In the genomic region with DNA sequence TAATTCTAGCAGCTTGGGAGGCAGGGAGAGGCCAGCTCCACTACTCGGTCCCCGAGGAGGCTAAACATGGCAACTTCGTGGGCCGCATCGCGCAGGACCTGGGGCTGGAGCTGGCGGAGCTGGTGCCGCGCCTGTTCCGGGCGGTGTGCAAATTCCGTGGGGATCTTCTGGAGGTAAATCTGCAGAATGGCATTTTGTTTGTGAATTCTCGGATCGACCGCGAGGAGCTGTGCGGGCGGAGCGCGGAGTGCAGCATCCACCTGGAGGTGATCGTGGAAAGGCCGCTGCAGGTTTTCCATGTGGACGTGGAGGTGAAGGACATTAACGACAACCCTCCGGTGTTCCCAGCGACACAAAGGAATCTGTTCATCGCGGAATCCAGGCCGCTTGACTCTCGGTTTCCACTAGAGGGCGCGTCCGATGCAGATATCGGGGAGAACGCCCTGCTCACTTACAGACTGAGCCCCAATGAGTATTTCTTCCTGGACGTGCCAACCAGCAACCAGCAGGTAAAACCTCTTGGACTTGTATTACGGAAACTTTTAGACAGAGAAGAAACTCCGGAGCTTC, we compare ENCODE assay signal across 9 cellular contexts. TPM values are rescaled to one million over a fixed set of nuclear protein-coding genes. Genes with fewer than 3 reads are reported as not detected.
DNase-seq lines count a peak whose midpoint lies in the region; ATAC-seq, FAIRE-seq and TF ChIP-seq lines count a peak whose summit lies in the region.
"Not testable (repeated sequence)": the region's sequence is repeated elsewhere in the genome, so short reads cannot be mapped to it uniquely, and the experiment has no call there.
"Had no signal": no experiment of that assay in that cellular context is flagged by ENCODE, and none has a peak within 500 bp of the region (broad histone marks: within the 10 kb centered on the region; RNA-seq: fewer than 3 reads in every experiment).

No MANE protein-coding gene starts in this region.

- not testable (repeated sequence) for H3K27ac Mint-ChIP-seq in HFFc6

- peak overlapping the region; percentile 75 for H3K4me3 Mint-ChIP-seq in HFFc6

- H3K27me3 ChIP-seq in WERI-Rb-1 (ENCODE audit: insufficient read depth, low read depth, severe bottlenecking); bronchial epithelial cell (ENCODE audit: control insufficient read depth, insufficient read depth, low read length); thoracic aorta (replicated peaks; ENCODE audit: insufficient read depth): not testable (repeated sequence)

- H3K27me3 Mint-ChIP-seq in HFFc6 (ENCODE audit: insufficient read depth): not testable (repeated sequence)

- TF ChIP-seq CTCF in AG10803 (conservative IDR thresholded peaks at IDR 0.05; ENCODE audit: low read length); HFFc6 (IDR thresholded peaks at IDR 0.05); bronchial epithelial cell (IDR thresholded peaks at IDR 0.05; ENCODE audit: insufficient read depth, low read length, severe bottlenecking); epithelial cell of proximal tubule (conservative IDR thresholded peaks at IDR 0.05; ENCODE audit: low read depth, low read length); thoracic aorta (IDR thresholded peaks at IDR 0.05): not testable (repeated sequence)
- TF ChIP-seq CTCF in WERI-Rb-1 (IDR thresholded peaks at IDR 0.05; ENCODE audit: low read depth, low read length): 0 out of 2 replicates have a peak, but pooled peaks have one; percentile 15

- H3K36me3 Mint-ChIP-seq in HFFc6 (ENCODE audit: low read depth): not testable (repeated sequence)

- H3K4me3 ChIP-seq in AG10803 (ENCODE audit: low read length) (peak overlapping the region; percentile 32), WERI-Rb-1 (ENCODE audit: low read depth, low read length) (peak overlapping the region; percentile 81), epithelial cell of proximal tubule (ENCODE audit: low read depth, low read length) (peak overlapping the region; percentile 11), iPS-11a (ENCODE audit: low read depth, low read length) (peak overlapping the region; percentile 35), thoracic aorta (peak overlapping the region; percentile 25)
- not testable (repeated sequence) for H3K4me3 ChIP-seq in bronchial epithelial cell (ENCODE audit: low read depth, low read length)

- H3K36me3 ChIP-seq in WERI-Rb-1; bronchial epithelial cell (ENCODE audit: control insufficient read depth, insufficient read depth, low read length); thoracic aorta: not testable (repeated sequence)

- H3K9me3 ChIP-seq in WERI-Rb-1 (ENCODE audit: severe bottlenecking): not testable (repeated sequence)
- H3K9me3 ChIP-seq in thoracic aorta: peaks cover 36% of the 10 kb centered on the region

- not testable (repeated sequence) for DNase-seq in AG10803 (ENCODE audit: low read depth); HFFc6; bronchial epithelial cell (ENCODE audit: low read depth); epithelial cell of proximal tubule (ENCODE audit: low read depth); thoracic aorta (ENCODE audit: low spot score)
- DNase-seq in WERI-Rb-1: peak; percentile 33
- DNase-seq in retina: peak; percentile 20

- H3K27ac ChIP-seq in WERI-Rb-1: peak overlapping the region; percentile 70
- not testable (repeated sequence) for H3K27ac ChIP-seq in thoracic aorta

- not testable (repeated sequence) for ATAC-seq in thoracic aorta (ENCODE audit: insufficient number of reproducible peaks, low FRiP score, low read depth)

- not testable (repeated sequence) for H3K4me1 Mint-ChIP-seq in HFFc6 (ENCODE audit: low read depth)

- not testable (repeated sequence) for H3K4me1 ChIP-seq in thoracic aorta (ENCODE audit: control insufficient read depth in 1 of 2, low read depth in 2 of 2)

- FAIRE-seq in bronchial epithelial cell (lab: Jason Lieb, UNC): peak; percentile 94

- not testable (repeated sequence) for H3K9me3 Mint-ChIP-seq in HFFc6

RNA-seq across cellular contexts. Expression of gene PCDHA7, which starts 0.5 kb away (rescaled TPM):
- total RNA-seq in HFFc6 (2021; fragmentation: NEBNext Ultra II Directional; extraction: Animal tissue kit (Norgen Biotek cat#: 25700)): under 1 TPM; 0.09 to 0.26 (median 0.20) TPM
- total RNA-seq in bronchial epithelial cell: under 0.01 and 0.13 TPM in 2 replicates
- under 0.01 TPM in 1 of 2 replicates, not detected in the other for total RNA-seq in epithelial cell of proximal tubule
- under 1 TPM; 0.42 to 0.54 TPM for total RNA-seq in thoracic aorta

RNA-seq across cellular contexts. Expression of gene PCDHA8, which starts 6.5 kb away (rescaled TPM):
- under 1 TPM in 2 of 6 experiments, not detected in 4; 0.05 to 0.12 TPM for total RNA-seq in HFFc6 (2021; fragmentation: NEBNext Ultra II Directional; extraction: Animal tissue kit (Norgen Biotek cat#: 25700))
- total RNA-seq in bronchial epithelial cell (0.13 TPM in 1 of 2 replicates, not detected in the other), epithelial cell of proximal tubule (not detected in 2 replicates), thoracic aorta (under 1 TPM in 1 of 2 donors, not detected in 1; 0.14 TPM)
- total RNA-seq: A172 had no signal

RNA-seq across cellular contexts. Expression of gene PCDHA6, which starts 6.8 kb away (rescaled TPM):
- total RNA-seq in HFFc6 (2021; fragmentation: NEBNext Ultra II Directional; extraction: Animal tissue kit (Norgen Biotek cat#: 25700)): under 1 TPM in 3 of 6 experiments, not detected in 3; 0.07 to 0.09 (median 0.08) TPM
- total RNA-seq in bronchial epithelial cell: 0.13 TPM in 1 of 2 replicates, not detected in the other
- not detected in 2 replicates for total RNA-seq in epithelial cell of proximal tubule
- total RNA-seq in thoracic aorta: 1 to 10 TPM in 1 of 2 donors, under 1 TPM in 1; 0.14 to 5.2 TPM

RNA-seq across cellular contexts. Expression of gene PCDHA5, which starts 13.1 kb away (rescaled TPM):
- total RNA-seq in HFFc6 (2021; fragmentation: NEBNext Ultra II Directional; extraction: Animal tissue kit (Norgen Biotek cat#: 25700)): not detected
- total RNA-seq in bronchial epithelial cell: 0.13 TPM in 1 of 2 replicates, not detected in the other
- total RNA-seq in epithelial cell of proximal tubule: not detected in 2 replicates
- total RNA-seq in thoracic aorta: under 1 TPM; 0.14 to 0.85 TPM

RNA-seq across cellular contexts. Expression of gene PCDHA9, which starts 13.7 kb away (rescaled TPM):
- total RNA-seq in HFFc6 (2021; fragmentation: NEBNext Ultra II Directional; extraction: Animal tissue kit (Norgen Biotek cat#: 25700)): under 1 TPM in 1 of 6 experiments, not detected in 5; 0.03 TPM
- total RNA-seq in bronchial epithelial cell (under 0.01 TPM in 2 replicates), epithelial cell of proximal tubule (not detected in 2 replicates), thoracic aorta (1 to 10 TPM in 1 of 2 donors, under 1 TPM in 1; 0.35 to 1.1 TPM)
- total RNA-seq: A172 had no signal
